Comparison of ENCODE assay signal across 21 cellular contexts in genomic region chr6:15410126-15410391, GRCh38.
DNase-seq lines count a peak whose midpoint lies in the region; ATAC-seq and TF ChIP-seq lines count a peak whose summit lies in the region.
"Had no signal": no experiment of that assay in that cellular context is flagged by ENCODE, and none has a peak within 500 bp of the region (broad histone marks: within the 10 kb centered on the region; RNA-seq: fewer than 3 reads in every experiment).

No MANE protein-coding gene starts in this region.

- no peak overlapping the region for H3K4me3 Mint-ChIP-seq in activated naive CD4-positive, alpha-beta T cell treated with anti-CD3 and anti-CD28 coated beads, Interleukin-2, amount 10 ng/mL, durations not matched to agents 7 days and 5 days
- H3K4me3 Mint-ChIP-seq in activated naive CD8-positive, alpha-beta T cell treated with anti-CD3 and anti-CD28 coated beads, Interleukin-2, amount 50 U/mL, for 24 hours: no peak overlapping the region
- peak overlapping the region; percentile 36 to 55 for H3K4me3 Mint-ChIP-seq in stimulated activated naive CD8-positive, alpha-beta T cell treated with anti-CD3 and anti-CD28 coated beads, Interleukin-15, amount 100 ng/mL, for 72 hours
- H3K4me3 Mint-ChIP-seq: H9 had no signal

- CTCF ChIA-PET in activated naive CD4-positive, alpha-beta T cell treated with anti-CD3 and anti-CD28 coated beads, Interleukin-2, amount 10 ng/mL, durations not matched to agents 7 days and 5 days (lab: Charles Lee): interaction anchor here (0.6 kb wide), 1 partner anchor 235 kb away, joined by 4 read pairs; no protein-coding TSS in a partner anchor

- DNase-seq in activated naive CD4-positive, alpha-beta T cell treated with anti-CD3 and anti-CD28 coated beads, Interleukin-2, amount 10 ng/mL, durations not matched to agents 7 days and 5 days: no peak
- no peak for DNase-seq in activated naive CD4-positive, alpha-beta T cell treated with anti-CD3 and anti-CD28 coated beads, Interleukin-2, amount 50 U/mL, for 72 hours (ENCODE audit: low spot score in 2 of 2)
- no peak for DNase-seq in activated naive CD8-positive, alpha-beta T cell treated with anti-CD3 and anti-CD28 coated beads, Interleukin-2, amount 50 U/mL, for 24 hours
- no peak for DNase-seq in stimulated activated naive CD8-positive, alpha-beta T cell treated with anti-CD3 and anti-CD28 coated beads, Interleukin-15, amount 100 ng/mL, for 72 hours
- DNase-seq in GM20000 (ENCODE audit: low spot score): no peak
- DNase-seq in osteoblast (ENCODE audit: insufficient read length, low spot score, missing footprints): no peak
- no peak for DNase-seq in SW480 (ENCODE audit: low spot score)
- DNase-seq: adrenal gland; CD8-positive, alpha-beta memory T cell; colonic mucosa; DMS79; H9; naive B cell; NCI-H1105; NCI-H2081 treated with DMSO at 0.1 percent for 48 hours; NCI-H510A; posterior cingulate gyrus; RPMI8226; sigmoid colon; SK-N-SH had no signal

- no peaks in the 10 kb centered on the region for H3K9me3 ChIP-seq in KOPT-K1 (ENCODE audit: insufficient read depth, low read length, poor library complexity, severe bottlenecking)
- no peaks in the 10 kb centered on the region for H3K9me3 ChIP-seq in osteoblast (ENCODE audit: low read depth, low read length)
- H3K9me3 ChIP-seq: adrenal gland, colonic mucosa, sigmoid colon, SK-N-SH had no signal

- H3K4me1 ChIP-seq in osteoblast (ENCODE audit: insufficient read depth, low read length): peaks cover 10% of the 10 kb centered on the region
- H3K4me1 ChIP-seq: colonic mucosa had no signal

- peak overlapping the region; percentile 93 for H3K27ac Mint-ChIP-seq in activated naive CD4-positive, alpha-beta T cell treated with anti-CD3 and anti-CD28 coated beads, Interleukin-2, amount 10 ng/mL, durations not matched to agents 7 days and 5 days
- H3K27ac Mint-ChIP-seq in activated naive CD4-positive, alpha-beta T cell treated with anti-CD3 and anti-CD28 coated beads, Interleukin-2, amount 50 U/mL, for 72 hours: peak overlapping the region in 1 of 2 donors; percentile 77
- H3K27ac Mint-ChIP-seq in activated naive CD8-positive, alpha-beta T cell treated with anti-CD3 and anti-CD28 coated beads, Interleukin-2, amount 50 U/mL, for 24 hours: peak overlapping the region; percentile 3
- H3K27ac Mint-ChIP-seq in stimulated activated naive CD8-positive, alpha-beta T cell treated with anti-CD3 and anti-CD28 coated beads, Interleukin-15, amount 100 ng/mL, for 72 hours: peak overlapping the region; percentile 66 to 85

- no peak overlapping the region for H2AFZ ChIP-seq in osteoblast (ENCODE audit: low read length)

- peaks cover 58% of the 10 kb centered on the region for H3K36me3 Mint-ChIP-seq in activated naive CD4-positive, alpha-beta T cell treated with anti-CD3 and anti-CD28 coated beads, Interleukin-2, amount 10 ng/mL, durations not matched to agents 7 days and 5 days
- H3K36me3 Mint-ChIP-seq in activated naive CD4-positive, alpha-beta T cell treated with anti-CD3 and anti-CD28 coated beads, Interleukin-2, amount 50 U/mL, for 72 hours: peaks cover 23 to 41% of the 10 kb centered on the region in 2 donors
- peaks cover 31% of the 10 kb centered on the region for H3K36me3 Mint-ChIP-seq in activated naive CD8-positive, alpha-beta T cell treated with anti-CD3 and anti-CD28 coated beads, Interleukin-2, amount 50 U/mL, for 24 hours (ENCODE audit: low read depth)

- no peak overlapping the region for H3K4me2 ChIP-seq in osteoblast (ENCODE audit: insufficient read depth, low read length)
- H3K4me2 ChIP-seq: SK-N-SH had no signal

- no peaks in the 10 kb centered on the region for H3K27me3 ChIP-seq in osteoblast (ENCODE audit: insufficient read depth, low read length)
- H3K27me3 ChIP-seq: adrenal gland, colonic mucosa, sigmoid colon had no signal

- no peaks in the 10 kb centered on the region for H3K9me3 Mint-ChIP-seq in activated naive CD4-positive, alpha-beta T cell treated with anti-CD3 and anti-CD28 coated beads, Interleukin-2, amount 10 ng/mL, durations not matched to agents 7 days and 5 days
- peaks cover 0 to 4% of the 10 kb centered on the region in 2 donors for H3K9me3 Mint-ChIP-seq in activated naive CD4-positive, alpha-beta T cell treated with anti-CD3 and anti-CD28 coated beads, Interleukin-2, amount 50 U/mL, for 72 hours
- H3K9me3 Mint-ChIP-seq in activated naive CD8-positive, alpha-beta T cell treated with anti-CD3 and anti-CD28 coated beads, Interleukin-2, amount 50 U/mL, for 24 hours: no peaks in the 10 kb centered on the region
- no peaks in the 10 kb centered on the region for H3K9me3 Mint-ChIP-seq in stimulated activated naive CD8-positive, alpha-beta T cell treated with anti-CD3 and anti-CD28 coated beads, Interleukin-15, amount 100 ng/mL, for 72 hours
- H3K9me3 Mint-ChIP-seq: naive B cell had no signal

- H3K27ac ChIP-seq in KOPT-K1 (ENCODE audit: low read depth, low read length, poor library complexity, severe bottlenecking): peak overlapping the region; percentile 52
- no peak overlapping the region for H3K27ac ChIP-seq in osteoblast (ENCODE audit: low read depth, low read length)
- H3K27ac ChIP-seq: adrenal gland, colonic mucosa, sigmoid colon had no signal

- H3K36me3 ChIP-seq in KOPT-K1 (ENCODE audit: insufficient read depth, low read length): peaks cover 26% of the 10 kb centered on the region
- H3K36me3 ChIP-seq in osteoblast (ENCODE audit: insufficient read depth, low read length): peaks cover 3% of the 10 kb centered on the region
- H3K36me3 ChIP-seq: adrenal gland, colonic mucosa, sigmoid colon had no signal

- H3K79me2 ChIP-seq in osteoblast (ENCODE audit: insufficient read depth, low read length): peaks cover 51% of the 10 kb centered on the region

- H4K20me1 ChIP-seq in osteoblast (ENCODE audit: insufficient read depth, low read length): peaks cover 35% of the 10 kb centered on the region

- no peak for TF ChIP-seq CTCF in GM20000 (IDR thresholded peaks at IDR 0.05; ENCODE audit: extremely low read depth, missing control alignments)
- TF ChIP-seq CTCF in osteoblast (IDR thresholded peaks at IDR 0.05; ENCODE audit: extremely low read depth, low read depth, low read length): no peak

- no peak for ATAC-seq in activated naive CD4-positive, alpha-beta T cell treated with anti-CD3 and anti-CD28 coated beads, Interleukin-2, amount 50 U/mL, for 72 hours
- no peak for ATAC-seq in activated naive CD8-positive, alpha-beta T cell treated with anti-CD3 and anti-CD28 coated beads, Interleukin-2, amount 50 U/mL, for 24 hours
- ATAC-seq in stimulated activated naive CD8-positive, alpha-beta T cell treated with anti-CD3 and anti-CD28 coated beads, Interleukin-15, amount 100 ng/mL, for 72 hours: no peak

- no peak overlapping the region for H3K4me3 ChIP-seq in osteoblast (ENCODE audit: insufficient read depth, low read length)
- H3K4me3 ChIP-seq: adrenal gland, colonic mucosa, sigmoid colon had no signal

- no peaks in the 10 kb centered on the region for H3K27me3 Mint-ChIP-seq in activated naive CD4-positive, alpha-beta T cell treated with anti-CD3 and anti-CD28 coated beads, Interleukin-2, amount 10 ng/mL, durations not matched to agents 7 days and 5 days
- H3K27me3 Mint-ChIP-seq in activated naive CD8-positive, alpha-beta T cell treated with anti-CD3 and anti-CD28 coated beads, Interleukin-2, amount 50 U/mL, for 24 hours: no peaks in the 10 kb centered on the region
- no peaks in the 10 kb centered on the region for H3K27me3 Mint-ChIP-seq in stimulated activated naive CD8-positive, alpha-beta T cell treated with anti-CD3 and anti-CD28 coated beads, Interleukin-15, amount 100 ng/mL, for 72 hours
- H3K27me3 Mint-ChIP-seq: CD8-positive, alpha-beta memory T cell; naive B cell had no signal

- peaks cover 86% of the 10 kb centered on the region for H3K4me1 Mint-ChIP-seq in activated naive CD4-positive, alpha-beta T cell treated with anti-CD3 and anti-CD28 coated beads, Interleukin-2, amount 10 ng/mL, durations not matched to agents 7 days and 5 days
- peaks cover 83% of the 10 kb centered on the region for H3K4me1 Mint-ChIP-seq in activated naive CD8-positive, alpha-beta T cell treated with anti-CD3 and anti-CD28 coated beads, Interleukin-2, amount 50 U/mL, for 24 hours
- H3K4me1 Mint-ChIP-seq in stimulated activated naive CD8-positive, alpha-beta T cell treated with anti-CD3 and anti-CD28 coated beads, Interleukin-15, amount 100 ng/mL, for 72 hours: peaks cover 95% of the 10 kb centered on the region

Comparison
In these comparisons a context has a peak if more than half of its experiments do, and no peak if none do; other contexts are left out.
1. H3K4me3 Mint-ChIP-seq: peak in stimulated activated naive CD8-positive, alpha-beta T cell treated with anti-CD3 and anti-CD28 coated beads, Interleukin-15, amount 100 ng/mL, for 72 hours (2 of 2); none in activated naive CD4-positive, alpha-beta T cell treated with anti-CD3 and anti-CD28 coated beads, Interleukin-2, amount 10 ng/mL, durations not matched to agents 7 days and 5 days (single experiment) and activated naive CD8-positive, alpha-beta T cell treated with anti-CD3 and anti-CD28 coated beads, Interleukin-2, amount 50 U/mL, for 24 hours (single experiment).